In genomic region chr12:26787125-26787495, GRCh38 we compare ENCODE assay signal across 10 cellular contexts. TPM values are rescaled to one million over a fixed set of nuclear protein-coding genes. Genes with fewer than 3 reads are reported as not detected.
DNase-seq lines count a peak whose midpoint lies in the region; ATAC-seq and TF ChIP-seq lines count a peak whose summit lies in the region.
"Had no signal": no experiment of that assay in that cellular context is flagged by ENCODE, and none has a peak within 500 bp of the region (broad histone marks: within the 10 kb centered on the region; RNA-seq: fewer than 3 reads in every experiment).

No MANE protein-coding gene starts in this region.

- peaks cover 7% of the 10 kb centered on the region for H3K4me1 ChIP-seq in foreskin keratinocyte

- no peaks in the 10 kb centered on the region for H3K27me3 ChIP-seq in foreskin keratinocyte

- DNase-seq in GM04504 (ENCODE audit: low read depth) (peak; percentile 52), T1000 (lab: John Stamatoyannopoulos, UW) (peak; percentile 29), foreskin keratinocyte (peak in 1 of 2 donors; percentile 57), renal cortical epithelial cell (ENCODE audit: low read depth) (peak; percentile 83), T-helper 1 cell (no peak), mesenteric fat pad (ENCODE audit: low spot score) (no peak)
- DNase-seq: nephron progenitor cell had no signal

- ATAC-seq in foreskin keratinocyte, result peak; percentile 75
- no peak for ATAC-seq in HG03196 (IDR thresholded peaks at IDR 0.05; ENCODE audit: unreplicated experiment)
- no peak for ATAC-seq in GM18858 (IDR thresholded peaks at IDR 0.05; ENCODE audit: unreplicated experiment)

- no peak for TF ChIP-seq CTCF in foreskin keratinocyte (conservative IDR thresholded peaks at IDR 0.05)

- H3K27ac ChIP-seq in foreskin keratinocyte, result no peak overlapping the region
- H3K27ac ChIP-seq: HL-60 had no signal

RNA-seq across cellular contexts. Expression of gene ITPR2, which starts 45.9 kb away (rescaled TPM):
- total RNA-seq in foreskin keratinocyte (9.1 and 10.5 TPM in 2 replicates), renal cortical epithelial cell (33.3 and 51.6 TPM in 2 replicates), mesenteric fat pad (71.3 TPM)
- polyA plus RNA-seq in foreskin keratinocyte, result 0.77 and 0.98 TPM in 2 replicates

Comparison
In these comparisons a context has a peak if more than half of its experiments do, and no peak if none do; other contexts are left out.
1. DNase-seq: peak in GM04504 (single experiment), T1000 (single experiment) and renal cortical epithelial cell (single experiment); none in T-helper 1 cell (0 of 5) and mesenteric fat pad (single experiment).